ENCODE assay signal across 9 cellular contexts in genomic region chr3:172203522-172204258, GRCh38.
DNase-seq lines count a peak whose midpoint lies in the region; ATAC-seq and TF ChIP-seq lines count a peak whose summit lies in the region.
"Had no signal": no experiment of that assay in that cellular context is flagged by ENCODE, and none has a peak within 500 bp of the region (broad histone marks: within the 10 kb centered on the region; RNA-seq: fewer than 3 reads in every experiment).

No MANE protein-coding gene starts in this region.

- peak overlapping the region; percentile 75 to 88 for H3K27ac ChIP-seq in ascending aorta
- no peak overlapping the region for H3K27ac ChIP-seq in iPS-20b (ENCODE audit: low read length)
- H3K27ac ChIP-seq in gastrocnemius medialis, result peak overlapping the region in 3 of 4 donors; percentile 1 to 60 (median 34)

- H3K9me3 ChIP-seq in ascending aorta, result no peaks in the 10 kb centered on the region
- peaks cover 10% of the 10 kb centered on the region for H3K9me3 ChIP-seq in iPS-20b (ENCODE audit: insufficient read depth, low read depth, low read length)
- no peaks in the 10 kb centered on the region for H3K9me3 ChIP-seq in gastrocnemius medialis

- peak overlapping the region; percentile 23; the same call in 1 of the 2 replicates for H3K4me3 ChIP-seq in LNCaP clone FGC (ENCODE audit: low read depth, low read length)
- no peak overlapping the region for H3K4me3 ChIP-seq in ascending aorta
- no peak overlapping the region for H3K4me3 ChIP-seq in iPS-20b (ENCODE audit: low read length)
- no peak overlapping the region for H3K4me3 ChIP-seq in gastrocnemius medialis
- H3K4me3 ChIP-seq: SK-N-MC had no signal

- TF ChIP-seq POLR2A in gastrocnemius medialis (IDR thresholded peaks at IDR 0.05), result no peak

- peaks cover 12 to 61% of the 10 kb centered on the region in 2 donors for H3K4me1 ChIP-seq in ascending aorta
- peaks cover 27% of the 10 kb centered on the region; the same call in 1 of the 2 replicates for H3K4me1 ChIP-seq in iPS-20b (ENCODE audit: insufficient read depth, low read length)
- H3K4me1 ChIP-seq in gastrocnemius medialis, result peaks cover 51 to 56% of the 10 kb centered on the region in 2 donors

- no peak for ATAC-seq in gastrocnemius medialis
- no peak for ATAC-seq in GM21529 (IDR thresholded peaks at IDR 0.05; ENCODE audit: unreplicated experiment)
- no peak for ATAC-seq in GM21723 (IDR thresholded peaks at IDR 0.05; ENCODE audit: unreplicated experiment)

- peak; percentile 95 for DNase-seq in LNCaP clone FGC (ENCODE audit: low read depth)
- DNase-seq in ascending aorta (ENCODE audit: low spot score in 2 of 2), result no peak
- DNase-seq in gastrocnemius medialis, result no peak
- no peak for DNase-seq in central memory CD4-positive, alpha-beta T cell
- DNase-seq in kidney glomerular epithelial cell (lab: John Stamatoyannopoulos, UW), result no peak

- in situ Hi-C loops in gastrocnemius medialis (cut with MboI; ENCODE audit: low sequenced_read_pairs in 4 of 4), result no loop called here

- H3K36me3 ChIP-seq in ascending aorta (no peaks in the 10 kb centered on the region), iPS-20b (ENCODE audit: insufficient read depth, low read depth, low read length) (no peaks in the 10 kb centered on the region), gastrocnemius medialis (no peaks in the 10 kb centered on the region)

- TF ChIP-seq CTCF in LNCaP clone FGC (IDR thresholded peaks at IDR 0.05; ENCODE audit: control insufficient read depth, extremely low read depth, insufficient read depth) (peak; percentile 19; the same call in 1 of the 2 replicates), ascending aorta (IDR thresholded peaks at IDR 0.05) (no peak), gastrocnemius medialis (IDR thresholded peaks at IDR 0.05 in 4 of 5, conservative IDR thresholded peaks at IDR 0.05 in 1 of 5) (no peak)

- peak overlapping the region; percentile 8; the same call in 1 of the 2 replicates for H3K9ac ChIP-seq in iPS-20b (ENCODE audit: low read depth, low read length)

- intact Hi-C loops in ascending aorta (cut with DNase I) (loop anchor here (2.0 to 5.0 kb wide), 4 partner anchors 57 to 163 kb away; no protein-coding TSS in a partner anchor), gastrocnemius medialis (cut with DNase I; ENCODE audit: low total_unique reads) (loop anchor here (5.0 kb wide), 2 partner anchors 49 to 166 kb away; partner anchors contain the start of gene FNDC3B)

- H3K27me3 ChIP-seq in ascending aorta (no peaks in the 10 kb centered on the region), iPS-20b (ENCODE audit: insufficient read depth, low read length) (no peaks in the 10 kb centered on the region), gastrocnemius medialis (no peaks in the 10 kb centered on the region)
